In genomic region chr18:62522178-62522509, GRCh38 we compare ENCODE assay signal across 7 cellular contexts. TPM values are rescaled to one million over a fixed set of nuclear protein-coding genes. Genes with fewer than 3 reads are reported as not detected.
DNase-seq lines count a peak whose midpoint lies in the region; ATAC-seq and TF ChIP-seq lines count a peak whose summit lies in the region.

No MANE protein-coding gene starts in this region.

- H3K9ac ChIP-seq in NT2/D1 (ENCODE audit: insufficient read length, low read depth) (peak overlapping the region; percentile 85), neuronal stem cell (ENCODE audit: low read depth, low read length, poor library complexity) (peak overlapping the region; percentile 92)

- H3K23ac ChIP-seq in neuronal stem cell (ENCODE audit: low read depth, low read length, poor library complexity) = peak overlapping the region; percentile 92

- H3K4me2 ChIP-seq in neuronal stem cell (ENCODE audit: insufficient read depth, low read length, poor library complexity, severe bottlenecking) = peak overlapping the region; percentile 80

- H3K14ac ChIP-seq in neuronal stem cell (ENCODE audit: low read length) = no peak overlapping the region

- peaks cover 27% of the 10 kb centered on the region for H3K4me1 Mint-ChIP-seq in HFFc6 (ENCODE audit: low read depth)

- no peak overlapping the region for H4K8ac ChIP-seq in neuronal stem cell (ENCODE audit: low read depth, low read length)

- peaks cover 2% of the 10 kb centered on the region for H3K4me1 ChIP-seq in NT2/D1 (ENCODE audit: insufficient read depth, insufficient read length)
- H3K4me1 ChIP-seq in neuronal stem cell (ENCODE audit: control insufficient read depth in 2 of 2, insufficient read depth in 1 of 2, low read depth in 1 of 2, low read length in 2 of 2) = peaks cover 11 to 13% of the 10 kb centered on the region in 2 donors

- H3K9me3 ChIP-seq in NT2/D1 (ENCODE audit: insufficient read depth, low read length) (no peaks in the 10 kb centered on the region), neuronal stem cell (replicated peaks in 1 of 2; ENCODE audit: control insufficient read depth in 2 of 2, insufficient read depth in 1 of 2, low read depth in 1 of 2, low read length in 2 of 2) (no peaks in the 10 kb centered on the region)

- H2AK5ac ChIP-seq in neuronal stem cell (ENCODE audit: low read depth, low read length) = no peak overlapping the region

- H2BK120ac ChIP-seq in neuronal stem cell (ENCODE audit: low read depth, low read length) = no peak overlapping the region

- no peak overlapping the region; the same call in 1 of the 2 replicates for H3K27ac Mint-ChIP-seq in HFFc6

- peak overlapping the region; percentile 100 for H2AFZ ChIP-seq in neuronal stem cell (ENCODE audit: low read length)

- ATAC-seq in GM18519 (IDR thresholded peaks at IDR 0.05; ENCODE audit: low FRiP score, unreplicated experiment) = peak; percentile 1

- H2BK15ac ChIP-seq in neuronal stem cell (ENCODE audit: low read length) = peak overlapping the region; percentile 78

- H3K27me3 Mint-ChIP-seq in HFFc6 (ENCODE audit: insufficient read depth) = peaks cover 6% of the 10 kb centered on the region; the same call in 1 of the 2 replicates

- peaks cover 5% of the 10 kb centered on the region for H3K79me1 ChIP-seq in neuronal stem cell (ENCODE audit: low read depth, low read length)

- intact Hi-C loops in head of caudate nucleus (cut with DNase I) = loop anchor here (5.0 to 10.0 kb wide), 2 partner anchors 195 to 337 kb away; partner anchors contain the start of genes PHLPP1, PIGN and RELCH

- H3K9me3 Mint-ChIP-seq in HFFc6 = no peaks in the 10 kb centered on the region

- H3K36me3 ChIP-seq in NT2/D1 (ENCODE audit: insufficient read depth, insufficient read length, low read length) = no peaks in the 10 kb centered on the region
- no peaks in the 10 kb centered on the region for H3K36me3 ChIP-seq in neuronal stem cell (replicated peaks in 1 of 2; ENCODE audit: control insufficient read depth in 2 of 2, insufficient read depth in 2 of 2, low read length in 2 of 2)

- peaks cover 28% of the 10 kb centered on the region for H3K27me3 ChIP-seq in NT2/D1 (ENCODE audit: insufficient read depth, insufficient read length)
- H3K27me3 ChIP-seq in neuronal stem cell (ENCODE audit: control insufficient read depth in 3 of 3, insufficient read depth in 3 of 3, low read depth in 1 of 3, low read length in 3 of 3) = peaks cover 4 to 28% (median 23%) of the 10 kb centered on the region in 3 experiments

- peak overlapping the region; percentile 86 for H3K4me3 Mint-ChIP-seq in HFFc6

- no peak for DNase-seq in HFFc6
- DNase-seq in NT2/D1 (ENCODE audit: low read depth, low spot score) = no peak
- DNase-seq in epithelial cell of esophagus (ENCODE audit: low read depth) = no peak
- DNase-seq in neuronal stem cell (ENCODE audit: low spot score) = no peak
- no peak for DNase-seq in germinal center (ENCODE audit: low spot score)
- no peak for DNase-seq in head of caudate nucleus

- no peak overlapping the region for H4K91ac ChIP-seq in neuronal stem cell (ENCODE audit: low read depth, low read length, poor library complexity)

- H3K4me3 ChIP-seq in NT2/D1 (ENCODE audit: insufficient read length, low read depth) (peak overlapping the region; percentile 71), epithelial cell of esophagus (ENCODE audit: low read length) (peak overlapping the region; percentile 75), neuronal stem cell (ENCODE audit: low read length in 2 of 2) (peak overlapping the region; percentile 81 to 88)

- H3K18ac ChIP-seq in neuronal stem cell (ENCODE audit: low read length) = peak overlapping the region; percentile 97

- WGBS in neuronal stem cell (ENCODE audit: extremely low coverage in 2 of 2, insufficient read length in 2 of 2, insufficient replicate concordance in 1 of 2), 2 donors = no CpG with 5 or more reads among the region's 32 CpGs

- no peak overlapping the region for H3K27ac ChIP-seq in neuronal stem cell (replicated peaks; ENCODE audit: low read length)

- peak overlapping the region; percentile 96 for H2BK5ac ChIP-seq in neuronal stem cell (ENCODE audit: low read length)

- no peaks in the 10 kb centered on the region for H3K36me3 Mint-ChIP-seq in HFFc6 (ENCODE audit: low read depth)

- no peak overlapping the region for H3K4ac ChIP-seq in neuronal stem cell (ENCODE audit: low read length)

- H2BK12ac ChIP-seq in neuronal stem cell (ENCODE audit: low read length) = peak overlapping the region; percentile 73

- no peak for TF ChIP-seq CTCF in HFFc6 (IDR thresholded peaks at IDR 0.05)
- no peak for TF ChIP-seq CTCF in epithelial cell of esophagus (IDR thresholded peaks at IDR 0.05; ENCODE audit: insufficient read depth, low read depth, low read length, missing control alignments)

RNA-seq across cellular contexts. Expression of gene ZCCHC2, which starts 0.7 kb away (rescaled TPM):
- 1 to 10 TPM; 4.6 to 7.1 (median 5.4) TPM for total RNA-seq in HFFc6 (2021; fragmentation: NEBNext Ultra II Directional; extraction: Animal tissue kit (Norgen Biotek cat#: 25700))
- 7.7 TPM for polyA plus RNA-seq in neuronal stem cell (2013, experiment 1 of 2)
- 7.2 TPM for polyA plus RNA-seq in neuronal stem cell (2013, experiment 2 of 2)
